24 cellular contexts compared by ENCODE assay signal in genomic region chr10:9789996-9790395, GRCh38.
A peak's percentile ranks its signal among the peaks of the same experiment; 100 is the strongest.
DNase-seq lines count a peak whose midpoint lies in the region; ATAC-seq, FAIRE-seq and TF ChIP-seq lines count a peak whose summit lies in the region.
"Had no signal": no experiment of that assay in that cellular context is flagged by ENCODE, and none has a peak within 500 bp of the region (broad histone marks: within the 10 kb centered on the region; RNA-seq: fewer than 3 reads in every experiment).

No MANE protein-coding gene starts in this region.

- H3K27ac ChIP-seq in BLaER1 (no peak overlapping the region), Karpas-422 (ENCODE audit: low read length) (peak overlapping the region; percentile 80), K562 (ENCODE audit: extremely low read depth, low read depth, low read length) (no peak overlapping the region), mesendoderm (ENCODE audit: low read depth, low read length) (no peak overlapping the region)
- H3K27ac ChIP-seq: 22Rv1, A549 had no signal

- BruUV-seq in K562 (replicated peaks; lab: Mats Ljungman, UMichigan) = no TSS peak

- H3K9me1 ChIP-seq in K562 (ENCODE audit: control insufficient read depth, insufficient read depth, low read length) = no peaks in the 10 kb centered on the region

- H3K9me3 ChIP-seq in BLaER1 (no peaks in the 10 kb centered on the region), Karpas-422 (ENCODE audit: low read length) (no peaks in the 10 kb centered on the region), K562 (replicated peaks; ENCODE audit: control insufficient read depth, insufficient read depth, low read depth, low read length) (no peaks in the 10 kb centered on the region)
- H3K9me3 ChIP-seq: A549 had no signal

- no peak overlapping the region for H3K18ac ChIP-seq in mesendoderm (ENCODE audit: low read length)

- peak overlapping the region; percentile 35; the same call in 1 of the 2 replicates for H2AFZ ChIP-seq in Karpas-422 (ENCODE audit: low read length)
- H2AFZ ChIP-seq in K562 (ENCODE audit: low read depth, low read length) = no peak overlapping the region

- H4K20me1 ChIP-seq in BLaER1 (no peaks in the 10 kb centered on the region), Karpas-422 (ENCODE audit: insufficient read depth, low read depth, low read length) (no peaks in the 10 kb centered on the region), K562 (replicated peaks; ENCODE audit: control insufficient read depth, insufficient read depth, low read length) (no peaks in the 10 kb centered on the region)

- in situ Hi-C loops in K562 (cut with MboI) = no loop called here

- no peak overlapping the region for H3K4me3 ChIP-seq in BLaER1
- peak overlapping the region; percentile 56 for H3K4me3 ChIP-seq in Karpas-422 (ENCODE audit: low read length)
- no peak overlapping the region for H3K4me3 ChIP-seq in K562
- H3K4me3 ChIP-seq in mesendoderm (ENCODE audit: low read length) = no peak overlapping the region
- H3K4me3 ChIP-seq in H7 (ENCODE audit: insufficient read depth, low read depth, low read length) = no peak overlapping the region
- H3K4me3 ChIP-seq: A549 had no signal

- no peaks in the 10 kb centered on the region for H3K27me3 ChIP-seq in BLaER1
- H3K27me3 ChIP-seq in Karpas-422 (ENCODE audit: low read length) = no peaks in the 10 kb centered on the region
- H3K27me3 ChIP-seq in K562 (ENCODE audit: control insufficient read depth in 2 of 2, insufficient read depth in 2 of 2, low read length in 2 of 2) = no peaks in the 10 kb centered on the region
- H3K27me3 ChIP-seq in mesendoderm (ENCODE audit: insufficient read depth, low read length, poor library complexity) = no peaks in the 10 kb centered on the region
- no peaks in the 10 kb centered on the region for H3K27me3 ChIP-seq in H7 (ENCODE audit: control insufficient read depth, insufficient read depth, low read length)

- no peak overlapping the region for H2BK5ac ChIP-seq in mesendoderm (ENCODE audit: low read length)

- TF ChIP-seq CTCF in K562 (IDR thresholded peaks at IDR 0.05 in 2 of 3, conservative IDR thresholded peaks at IDR 0.05 in 1 of 3; ENCODE audit: insufficient read depth in 2 of 3, low read depth in 1 of 3, low read length in 3 of 3) = no peak

- H3K9ac ChIP-seq in BLaER1 (no peak overlapping the region), Karpas-422 (ENCODE audit: low read length) (peak overlapping the region; percentile 46), K562 (ENCODE audit: insufficient read depth in 1 of 2, low read depth in 2 of 2, low read length in 2 of 2) (no peak overlapping the region), mesendoderm (ENCODE audit: low read length) (no peak overlapping the region)

- H3K4me2 ChIP-seq in BLaER1 (peak overlapping the region; percentile 22; the same call in 1 of the 2 replicates), Karpas-422 (ENCODE audit: low read depth, low read length, poor library complexity, severe bottlenecking) (peak overlapping the region; percentile 86), K562 (ENCODE audit: insufficient read depth, low read length) (no peak overlapping the region), mesendoderm (ENCODE audit: low read length) (no peak overlapping the region)
- H3K4me2 ChIP-seq: A549 had no signal

- no peaks in the 10 kb centered on the region for H3K36me3 ChIP-seq in BLaER1
- H3K36me3 ChIP-seq in Karpas-422 (ENCODE audit: insufficient read depth, low read length) = no peaks in the 10 kb centered on the region
- H3K36me3 ChIP-seq in K562 (ENCODE audit: control insufficient read depth, insufficient read depth, low read length) = 0 out of 3 replicates have a peak, but pooled peaks cover 3% of the 10 kb centered on the region
- H3K36me3 ChIP-seq in mesendoderm (ENCODE audit: control insufficient read depth, insufficient read depth, low read length) = no peaks in the 10 kb centered on the region
- H3K36me3 ChIP-seq in H7 (replicated peaks; ENCODE audit: control insufficient read depth, insufficient read depth, low read length) = no peaks in the 10 kb centered on the region

- H3K9me2 ChIP-seq in Karpas-422 (replicated peaks; ENCODE audit: insufficient read depth, low read length) = no peaks in the 10 kb centered on the region

- no peak overlapping the region for H2BK120ac ChIP-seq in mesendoderm (ENCODE audit: low read depth, low read length)

- peaks cover 8% of the 10 kb centered on the region; the same call in 1 of the 2 replicates for H3K4me1 ChIP-seq in BLaER1
- peaks cover 54% of the 10 kb centered on the region for H3K4me1 ChIP-seq in Karpas-422 (ENCODE audit: low read length)
- H3K4me1 ChIP-seq in K562 (replicated peaks in 1 of 2; ENCODE audit: control insufficient read depth in 2 of 2, insufficient read depth in 2 of 2, low read length in 2 of 2) = no peaks in the 10 kb centered on the region
- no peaks in the 10 kb centered on the region for H3K4me1 ChIP-seq in mesendoderm (ENCODE audit: control insufficient read depth, low read depth, low read length)
- H3K4me1 ChIP-seq: A549 had no signal

- no peak for TF ChIP-seq POLR2A in K562 (conservative IDR thresholded peaks at IDR 0.05)

- H4K5ac ChIP-seq in mesendoderm (ENCODE audit: low read length) = no peak overlapping the region

- H3K4ac ChIP-seq in mesendoderm (ENCODE audit: low read depth, low read length) = no peak overlapping the region

- intact Hi-C loops in K562 (cut with micrococcal nuclease) = no loop called here

- WGBS in K562 (ENCODE audit: insufficient coverage, low coverage, missing lambda C conversion rate) = 42% methylated on average over 5 of the region's 5 CpGs
- WGBS in mesendoderm (ENCODE audit: extremely low coverage, insufficient coverage, low lambda C conversion rate) = no CpG with 5 or more reads among the region's 5 CpGs

- no peak overlapping the region for H2AK5ac ChIP-seq in mesendoderm (ENCODE audit: low read length)

- POLR2A ChIA-PET in K562 (lab: Yijun Ruan, JAX) = interaction anchor here (0.6 kb wide), 1 partner anchor 201 kb away, joined by 4 read pairs; no protein-coding TSS in a partner anchor

- H3K79me1 ChIP-seq in mesendoderm (ENCODE audit: low read length) = no peaks in the 10 kb centered on the region

- no peak for ATAC-seq in K562
- ATAC-seq: A549 had no signal

- no peak overlapping the region for H3K56ac ChIP-seq in mesendoderm (ENCODE audit: low read length)

- no peak for TF ChIP-seq RAD21 in K562 (CRISPR knock-in tag; conservative IDR thresholded peaks at IDR 0.05 in 1 of 2, IDR thresholded peaks at IDR 0.05 in 1 of 2)

- no peak for TF ChIP-seq EP300 in K562 (IDR thresholded peaks at IDR 0.05; ENCODE audit: low read length)

- DNase-seq in Karpas-422 = peak; percentile 91
- no peak for DNase-seq in K562 (ENCODE audit: extremely low read depth in 1 of 4, low spot score in 3 of 4)
- DNase-seq in mesendoderm = peak; percentile 5
- DNase-seq in H7 = no peak
- no peak for DNase-seq in islet precursor cell
- DNase-seq in activated effector memory CD4-positive, alpha-beta T cell treated with anti-CD3 and anti-CD28 coated beads, Interleukin-2, amount 50 U/mL, for 16 hours = no peak
- DNase-seq: AML-193; C1 segment of cervical spinal cord; CD4-positive, alpha-beta memory T cell; CD4-positive, CD25-positive, alpha-beta regulatory T cell; CD8-positive, alpha-beta memory T cell; COR-L47; DMS 273 treated with DMSO at 0.1 percent for 48 hours; DMS153; DMS53; DMS79; DND-41; EL; GDM1 had no signal

- CTCF ChIA-PET in K562 (lab: Yijun Ruan, JAX; ENCODE audit: low intra/inter-chr PET ratio) = no interaction called here

- no peak overlapping the region for H3K23ac ChIP-seq in mesendoderm (ENCODE audit: low read length)

- no peak overlapping the region for H4K8ac ChIP-seq in mesendoderm (ENCODE audit: low read depth, low read length)

- FAIRE-seq in K562 (lab: Jason Lieb, UNC) = peak; percentile 51
- FAIRE-seq: A549, GM12892, GM18507 had no signal

- H2BK15ac ChIP-seq in mesendoderm (replicated peaks; ENCODE audit: low read depth) = no peak overlapping the region

- H3K79me2 ChIP-seq in Karpas-422 (ENCODE audit: low read length) (no peaks in the 10 kb centered on the region), K562 (ENCODE audit: control insufficient read depth, insufficient read depth, low read length) (no peaks in the 10 kb centered on the region), mesendoderm (ENCODE audit: control insufficient read depth, insufficient read depth, low read length) (no peaks in the 10 kb centered on the region)

TF ChIP-seq in K562, 482 proteins besides CTCF, POLR2A, EP300 and RAD21 (continues in another document):
- no peak for TF ChIP-seq FOS (IDR thresholded peaks at IDR 0.05; ENCODE audit: extremely low read depth, insufficient read length)
- TF ChIP-seq, protein P1, sequence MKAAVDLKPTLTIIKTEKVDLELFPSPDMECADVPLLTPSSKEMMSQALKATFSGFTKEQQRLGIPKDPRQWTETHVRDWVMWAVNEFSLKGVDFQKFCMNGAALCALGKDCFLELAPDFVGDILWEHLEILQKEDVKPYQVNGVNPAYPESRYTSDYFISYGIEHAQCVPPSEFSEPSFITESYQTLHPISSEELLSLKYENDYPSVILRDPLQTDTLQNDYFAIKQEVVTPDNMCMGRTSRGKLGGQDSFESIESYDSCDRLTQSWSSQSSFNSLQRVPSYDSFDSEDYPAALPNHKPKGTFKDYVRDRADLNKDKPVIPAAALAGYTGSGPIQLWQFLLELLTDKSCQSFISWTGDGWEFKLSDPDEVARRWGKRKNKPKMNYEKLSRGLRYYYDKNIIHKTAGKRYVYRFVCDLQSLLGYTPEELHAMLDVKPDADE (conservative IDR thresholded peaks at IDR 0.05; ENCODE audit: control insufficient read depth, low read depth, low read length) = no peak
- TF ChIP-seq NR4A1 (CRISPR knock-in tag; IDR thresholded peaks at IDR 0.05) = no peak
- no peak for TF ChIP-seq NR4A1 (tag; IDR thresholded peaks at IDR 0.05)
- no peak for TF ChIP-seq TFAP4 (CRISPR knock-in tag; IDR thresholded peaks at IDR 0.05; ENCODE audit: borderline replicate concordance)
- TF ChIP-seq COPS2 (conservative IDR thresholded peaks at IDR 0.05) = no peak
- TF ChIP-seq RBM17 (IDR thresholded peaks at IDR 0.05; ENCODE audit: borderline replicate concordance, low read depth, low read length) = no peak

Comparison
In these comparisons a context has a peak if more than half of its experiments do, and no peak if none do; other contexts are left out.
1. H3K4me2 ChIP-seq: peak in BLaER1 (single experiment) and Karpas-422 (single experiment); none in K562 (single experiment) and mesendoderm (single experiment).
2. DNase-seq: peak in Karpas-422 (single experiment) and mesendoderm (single experiment); none in K562 (0 of 4), H7 (single experiment), islet precursor cell (single experiment) and activated effector memory CD4-positive, alpha-beta T cell treated with anti-CD3 and anti-CD28 coated beads, Interleukin-2, amount 50 U/mL, for 16 hours (single experiment).